In genomic region chr12:107093547-107094448, GRCh38 we compare ENCODE assay signal across 8 cellular contexts. TPM values are rescaled to one million over a fixed set of nuclear protein-coding genes. Genes with fewer than 3 reads are reported as not detected.
DNase-seq lines count a peak whose midpoint lies in the region; TF ChIP-seq lines count a peak whose summit lies in the region.

TSS of gene CRY1 (minus strand) at chr12:107093549. CDS start at chr12:107092961, 588 bp downstream.

- H3K4me3 Mint-ChIP-seq in activated naive CD4-positive, alpha-beta T cell treated with anti-CD3 and anti-CD28 coated beads, Interleukin-2, amount 50 U/mL, for 24 hours, result no peak within 1 kb of the TSS

- H3K27ac Mint-ChIP-seq in activated naive CD4-positive, alpha-beta T cell treated with anti-CD3 and anti-CD28 coated beads, Interleukin-2, amount 50 U/mL, for 24 hours, result peak within 1 kb of the TSS; percentile 100

- H3K27me3 Mint-ChIP-seq in activated naive CD4-positive, alpha-beta T cell treated with anti-CD3 and anti-CD28 coated beads, Interleukin-2, amount 50 U/mL, for 24 hours, result peaks cover 2% of the 10 kb centered on the region

- no peaks in the 10 kb centered on the region for H3K9me3 ChIP-seq in HEK293 (ENCODE audit: control insufficient read depth, insufficient read depth, low read depth, low read length)

- peaks cover 4% of the 10 kb centered on the region for H3K36me3 Mint-ChIP-seq in activated naive CD4-positive, alpha-beta T cell treated with anti-CD3 and anti-CD28 coated beads, Interleukin-2, amount 50 U/mL, for 24 hours

- peaks cover 6% of the 10 kb centered on the region; the same call in 1 of the 2 replicates for H3K4me1 ChIP-seq in HEK293 (ENCODE audit: control insufficient read depth, insufficient read depth, low read length)

- H3K36me3 ChIP-seq in HEK293 (ENCODE audit: control insufficient read depth in 2 of 2, insufficient read depth in 1 of 2, low read length in 2 of 2), result no peaks in the 10 kb centered on the region

- no peaks in the 10 kb centered on the region for H3K9me3 Mint-ChIP-seq in activated naive CD4-positive, alpha-beta T cell treated with anti-CD3 and anti-CD28 coated beads, Interleukin-2, amount 50 U/mL, for 24 hours

- CTCF ChIA-PET in HEK293 (lab: Yijun Ruan, JAX), result interaction anchor here (0.5 to 6.1 kb wide), 5 partner anchors 11 to 666 kb away, joined by 3 to 42 read pairs (median 3); no protein-coding TSS in a partner anchor

- POLR2A ChIA-PET in HEK293 (lab: Yijun Ruan, JAX), result interaction anchor here (0.5 to 3.1 kb wide), 4 partner anchors 50 to 339 kb away, joined by 3 to 22 read pairs (median 4); partner anchors contain the start of gene TMEM263

- DNase-seq in ELR (ENCODE audit: low read depth), result peak; percentile 97
- peak; percentile 84 for DNase-seq in NCI-H1048 (lab: John Stamatoyannopoulos, UW)
- peak; percentile 39 for DNase-seq in SKM-1 (lab: John Stamatoyannopoulos, UW; ENCODE audit: unreplicated experiment)
- peak; percentile 65 for DNase-seq in glomerular endothelial cell (ENCODE audit: extremely low read depth, low read depth, low spot score)
- DNase-seq in non-pigmented ciliary epithelial cell (ENCODE audit: low read depth), result peak; percentile 71
- DNase-seq in substantia nigra (lab: John Stamatoyannopoulos, UW), result peak; percentile 72 to 100 (median 94)

- H3K4me1 Mint-ChIP-seq in activated naive CD4-positive, alpha-beta T cell treated with anti-CD3 and anti-CD28 coated beads, Interleukin-2, amount 50 U/mL, for 24 hours, result peaks cover 10% of the 10 kb centered on the region

- H3K4me3 ChIP-seq in HEK293 (ENCODE audit: low read depth, low read length), result peak within 1 kb of the TSS; percentile 89

- H3K27ac ChIP-seq in HEK293 (ENCODE audit: extremely low read depth, low read depth, low read length) (peak within 1 kb of the TSS; percentile 44; the same call in 1 of the 2 replicates), substantia nigra (ENCODE audit: low read depth, low read length, poor library complexity, severe bottlenecking) (peak within 1 kb of the TSS; percentile 98)

- TF ChIP-seq CTCF in HEK293 (tag by site-specific recombination; IDR thresholded peaks at IDR 0.05), result no peak

TF ChIP-seq in HEK293, 187 proteins besides CTCF, POLR2A, EP300 and RAD21 (continues in another document):
- TF ChIP-seq ZNF148 (tag by site-specific recombination; IDR thresholded peaks at IDR 0.05; ENCODE audit: borderline replicate concordance) (no peak), ZNF10 (tag by site-specific recombination; IDR thresholded peaks at IDR 0.05) (no peak), ZNF423 (tag by site-specific recombination; IDR thresholded peaks at IDR 0.05) (peak; percentile 93), ZNF37A (tag by site-specific recombination; IDR thresholded peaks at IDR 0.05) (no peak), GLIS1 (tag by site-specific recombination; IDR thresholded peaks at IDR 0.05) (peak; percentile 53), ZNF366 (tag by site-specific recombination; conservative IDR thresholded peaks at IDR 0.05) (peak; percentile 66; the same call in 1 of the 2 replicates), SP3 (tag by site-specific recombination; IDR thresholded peaks at IDR 0.05) (peak; percentile 73), OVOL3 (tag by site-specific recombination; IDR thresholded peaks at IDR 0.05) (peak; percentile 88; the same call in 1 of the 2 replicates), ZNF114 (tag by site-specific recombination; IDR thresholded peaks at IDR 0.05) (no peak), WT1 (tag by site-specific recombination; IDR thresholded peaks at IDR 0.05) (peak; percentile 49; the same call in 1 of the 2 replicates)
- TF ChIP-seq, protein P1, sequence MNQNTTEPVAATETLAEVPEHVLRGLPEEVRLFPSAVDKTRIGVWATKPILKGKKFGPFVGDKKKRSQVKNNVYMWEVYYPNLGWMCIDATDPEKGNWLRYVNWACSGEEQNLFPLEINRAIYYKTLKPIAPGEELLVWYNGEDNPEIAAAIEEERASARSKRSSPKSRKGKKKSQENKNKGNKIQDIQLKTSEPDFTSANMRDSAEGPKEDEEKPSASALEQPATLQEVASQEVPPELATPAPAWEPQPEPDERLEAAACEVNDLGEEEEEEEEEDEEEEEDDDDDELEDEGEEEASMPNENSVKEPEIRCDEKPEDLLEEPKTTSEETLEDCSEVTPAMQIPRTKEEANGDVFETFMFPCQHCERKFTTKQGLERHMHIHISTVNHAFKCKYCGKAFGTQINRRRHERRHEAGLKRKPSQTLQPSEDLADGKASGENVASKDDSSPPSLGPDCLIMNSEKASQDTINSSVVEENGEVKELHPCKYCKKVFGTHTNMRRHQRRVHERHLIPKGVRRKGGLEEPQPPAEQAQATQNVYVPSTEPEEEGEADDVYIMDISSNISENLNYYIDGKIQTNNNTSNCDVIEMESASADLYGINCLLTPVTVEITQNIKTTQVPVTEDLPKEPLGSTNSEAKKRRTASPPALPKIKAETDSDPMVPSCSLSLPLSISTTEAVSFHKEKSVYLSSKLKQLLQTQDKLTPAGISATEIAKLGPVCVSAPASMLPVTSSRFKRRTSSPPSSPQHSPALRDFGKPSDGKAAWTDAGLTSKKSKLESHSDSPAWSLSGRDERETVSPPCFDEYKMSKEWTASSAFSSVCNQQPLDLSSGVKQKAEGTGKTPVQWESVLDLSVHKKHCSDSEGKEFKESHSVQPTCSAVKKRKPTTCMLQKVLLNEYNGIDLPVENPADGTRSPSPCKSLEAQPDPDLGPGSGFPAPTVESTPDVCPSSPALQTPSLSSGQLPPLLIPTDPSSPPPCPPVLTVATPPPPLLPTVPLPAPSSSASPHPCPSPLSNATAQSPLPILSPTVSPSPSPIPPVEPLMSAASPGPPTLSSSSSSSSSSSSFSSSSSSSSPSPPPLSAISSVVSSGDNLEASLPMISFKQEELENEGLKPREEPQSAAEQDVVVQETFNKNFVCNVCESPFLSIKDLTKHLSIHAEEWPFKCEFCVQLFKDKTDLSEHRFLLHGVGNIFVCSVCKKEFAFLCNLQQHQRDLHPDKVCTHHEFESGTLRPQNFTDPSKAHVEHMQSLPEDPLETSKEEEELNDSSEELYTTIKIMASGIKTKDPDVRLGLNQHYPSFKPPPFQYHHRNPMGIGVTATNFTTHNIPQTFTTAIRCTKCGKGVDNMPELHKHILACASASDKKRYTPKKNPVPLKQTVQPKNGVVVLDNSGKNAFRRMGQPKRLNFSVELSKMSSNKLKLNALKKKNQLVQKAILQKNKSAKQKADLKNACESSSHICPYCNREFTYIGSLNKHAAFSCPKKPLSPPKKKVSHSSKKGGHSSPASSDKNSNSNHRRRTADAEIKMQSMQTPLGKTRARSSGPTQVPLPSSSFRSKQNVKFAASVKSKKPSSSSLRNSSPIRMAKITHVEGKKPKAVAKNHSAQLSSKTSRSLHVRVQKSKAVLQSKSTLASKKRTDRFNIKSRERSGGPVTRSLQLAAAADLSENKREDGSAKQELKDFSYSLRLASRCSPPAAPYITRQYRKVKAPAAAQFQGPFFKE (tag by site-specific recombination; IDR thresholded peaks at IDR 0.05; ENCODE audit: borderline replicate concordance), result no peak
- TF ChIP-seq, protein P2, sequence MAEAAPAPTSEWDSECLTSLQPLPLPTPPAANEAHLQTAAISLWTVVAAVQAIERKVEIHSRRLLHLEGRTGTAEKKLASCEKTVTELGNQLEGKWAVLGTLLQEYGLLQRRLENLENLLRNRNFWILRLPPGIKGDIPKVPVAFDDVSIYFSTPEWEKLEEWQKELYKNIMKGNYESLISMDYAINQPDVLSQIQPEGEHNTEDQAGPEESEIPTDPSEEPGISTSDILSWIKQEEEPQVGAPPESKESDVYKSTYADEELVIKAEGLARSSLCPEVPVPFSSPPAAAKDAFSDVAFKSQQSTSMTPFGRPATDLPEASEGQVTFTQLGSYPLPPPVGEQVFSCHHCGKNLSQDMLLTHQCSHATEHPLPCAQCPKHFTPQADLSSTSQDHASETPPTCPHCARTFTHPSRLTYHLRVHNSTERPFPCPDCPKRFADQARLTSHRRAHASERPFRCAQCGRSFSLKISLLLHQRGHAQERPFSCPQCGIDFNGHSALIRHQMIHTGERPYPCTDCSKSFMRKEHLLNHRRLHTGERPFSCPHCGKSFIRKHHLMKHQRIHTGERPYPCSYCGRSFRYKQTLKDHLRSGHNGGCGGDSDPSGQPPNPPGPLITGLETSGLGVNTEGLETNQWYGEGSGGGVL (tag by site-specific recombination; IDR thresholded peaks at IDR 0.05), result peak; percentile 81
- TF ChIP-seq, protein P3, sequence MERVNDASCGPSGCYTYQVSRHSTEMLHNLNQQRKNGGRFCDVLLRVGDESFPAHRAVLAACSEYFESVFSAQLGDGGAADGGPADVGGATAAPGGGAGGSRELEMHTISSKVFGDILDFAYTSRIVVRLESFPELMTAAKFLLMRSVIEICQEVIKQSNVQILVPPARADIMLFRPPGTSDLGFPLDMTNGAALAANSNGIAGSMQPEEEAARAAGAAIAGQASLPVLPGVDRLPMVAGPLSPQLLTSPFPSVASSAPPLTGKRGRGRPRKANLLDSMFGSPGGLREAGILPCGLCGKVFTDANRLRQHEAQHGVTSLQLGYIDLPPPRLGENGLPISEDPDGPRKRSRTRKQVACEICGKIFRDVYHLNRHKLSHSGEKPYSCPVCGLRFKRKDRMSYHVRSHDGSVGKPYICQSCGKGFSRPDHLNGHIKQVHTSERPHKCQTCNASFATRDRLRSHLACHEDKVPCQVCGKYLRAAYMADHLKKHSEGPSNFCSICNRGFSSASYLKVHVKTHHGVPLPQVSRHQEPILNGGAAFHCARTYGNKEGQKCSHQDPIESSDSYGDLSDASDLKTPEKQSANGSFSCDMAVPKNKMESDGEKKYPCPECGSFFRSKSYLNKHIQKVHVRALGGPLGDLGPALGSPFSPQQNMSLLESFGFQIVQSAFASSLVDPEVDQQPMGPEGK (tag by site-specific recombination; IDR thresholded peaks at IDR 0.05), result peak; percentile 85

RNA-seq across cellular contexts. Expression of gene CRY1, which starts in this region (rescaled TPM):
- 10.6 and 24.4 TPM in 2 replicates for total RNA-seq in glomerular endothelial cell

Comparison
In these comparisons a context has a peak if more than half of its experiments do, and no peak if none do; other contexts are left out.
1. Peak in every context shown above with its lines: DNase-seq, H3K4me3 ChIP-seq and H3K27ac ChIP-seq.
2. DNase-seq: peak in every context shown above with its lines; median percentile 97 in ELR; 94 in substantia nigra; 84 in NCI-H1048; 71 in non-pigmented ciliary epithelial cell; 65 in glomerular endothelial cell; 39 in SKM-1.